ENCODE assay signal across 27 cellular contexts in genomic region chr3:108527827-108528226, GRCh38. TPM values are rescaled to one million over a fixed set of nuclear protein-coding genes. Genes with fewer than 3 reads are reported as not detected.
"Had no signal": no experiment of that assay in that cellular context is flagged by ENCODE, and none has a peak within 500 bp of the region (broad histone marks: within the 10 kb centered on the region; RNA-seq: fewer than 3 reads in every experiment).

No MANE protein-coding gene starts in this region.

- H3K9me3 ChIP-seq: Peyer's patch had no signal

- H3K36me3 ChIP-seq: brain microvascular endothelial cell, cardiac muscle cell, Peyer's patch, WERI-Rb-1 had no signal

- H3K4me1 ChIP-seq: Peyer's patch had no signal

- DNase-seq: activated CD4-positive, alpha-beta memory T cell treated with anti-CD3 and anti-CD28 coated beads, Interleukin-2, amount 10 ng/mL, durations not matched to agents 7 days and 5 days; activated CD4-positive, alpha-beta T cell treated with anti-CD3 and anti-CD28 coated beads for 36 hours; activated CD4-positive, alpha-beta T cell treated with anti-CD3 and anti-CD28 coated beads, Interleukin-2, amount 50 U/mL, for 1 hour; activated gamma-delta T cell treated with Interleukin-2 at 50 U/mL for 16 hours; activated naive CD4-positive, alpha-beta T cell treated with anti-CD3 and anti-CD28 coated beads, Interleukin-2, amount 10 ng/mL, durations not matched to agents 7 days and 5 days; activated naive CD8-positive, alpha-beta T cell treated with anti-CD3 and anti-CD28 coated beads for 36 hours; activated T-cell treated with anti-CD3 and anti-CD28 coated beads for 4 hours; activated T-cell treated with anti-CD3 and anti-CD28 coated beads, Interleukin-2, amount 50 U/mL, for 48 hours; brain microvascular endothelial cell; cerebellar nuclear complex; NCI-H1105 treated with DMSO at 0.1 percent for 48 hours; NCI-H1436 treated with DMSO at 0.1 percent for 48 hours; NCI-H187; NCI-H2171; NCI-H2227 treated with DMSO at 0.1 percent for 48 hours; NCI-H446 treated with DMSO at 0.1 percent for 48 hours; NCI-H524 treated with DMSO at 0.1 percent for 48 hours; NCI-H748 treated with DMSO at 0.1 percent for 48 hours; Peyer's patch; SHP77 treated with DMSO at 0.1 percent for 48 hours; T-cell had no signal

- H3K27me3 ChIP-seq: brain microvascular endothelial cell, cardiac muscle cell, Peyer's patch had no signal

- H3K27ac ChIP-seq: brain microvascular endothelial cell, cardiac muscle cell, KMS-11, Peyer's patch, RWPE1, WERI-Rb-1 had no signal

- ATAC-seq: activated CD4-positive, alpha-beta T cell treated with anti-CD3 and anti-CD28 coated beads for 36 hours; activated T-helper 17 cell treated with anti-CD3 and anti-CD28 coated beads, Interleukin-2, amount 50 U/mL, for 72 hours; T-cell had no signal

- H3K4me3 ChIP-seq: cardiac muscle cell, Peyer's patch had no signal

RNA-seq across cellular contexts. Expression of gene MYH15, which starts 17.4 kb away (rescaled TPM):
- total RNA-seq: SK-MEL-5 had no signal
